9 cellular contexts compared by ENCODE assay signal in the genomic region with DNA sequence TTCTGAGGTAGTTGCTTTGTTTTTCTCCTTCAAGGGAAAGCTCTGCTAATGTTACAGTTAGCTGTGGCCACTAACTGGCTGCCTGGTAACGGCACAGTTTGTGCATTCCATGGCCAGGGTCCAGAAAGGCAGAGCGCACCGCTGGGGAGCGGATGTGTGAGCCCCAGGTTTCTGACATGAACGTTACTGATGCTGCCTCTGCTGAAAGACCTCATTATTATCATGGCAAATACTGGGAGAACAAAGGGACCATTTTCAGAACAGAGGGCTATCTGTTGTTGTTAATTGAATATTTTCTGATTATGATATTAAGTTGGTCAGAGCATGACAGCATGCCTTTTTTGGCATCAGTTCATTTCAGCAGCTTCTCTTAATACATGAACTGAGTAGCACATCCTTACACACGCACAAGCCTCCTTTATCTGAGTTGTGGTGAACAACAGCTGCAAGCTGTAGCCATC.
DNase-seq lines count a peak whose midpoint lies in the region; ATAC-seq and TF ChIP-seq lines count a peak whose summit lies in the region.
"Had no signal": no experiment of that assay in that cellular context is flagged by ENCODE, and none has a peak within 500 bp of the region (broad histone marks: within the 10 kb centered on the region; RNA-seq: fewer than 3 reads in every experiment).

No MANE protein-coding gene starts in this region.

- no peak overlapping the region for H3K27ac ChIP-seq in RWPE2 (ENCODE audit: poor library complexity, severe bottlenecking)
- H3K27ac ChIP-seq in heart right ventricle = no peak overlapping the region

- H3K4me1 ChIP-seq in RWPE2 (ENCODE audit: insufficient read depth, poor library complexity, severe bottlenecking) = no peaks in the 10 kb centered on the region
- peaks cover 0 to 9% (median 0%) of the 10 kb centered on the region in 9 donors for H3K4me1 ChIP-seq in heart right ventricle

- H3K36me3 ChIP-seq in RWPE2 (ENCODE audit: low read depth) = no peaks in the 10 kb centered on the region
- no peaks in the 10 kb centered on the region for H3K36me3 ChIP-seq in heart right ventricle

- peak; percentile 59; the same call in 2 of the 3 replicates for ATAC-seq in RWPE2 (ENCODE audit: low read depth)
- ATAC-seq in heart right ventricle = peak in 7 of 8 donors; percentile 42 to 90 (median 80)
- no peak for ATAC-seq in HG02571 (IDR thresholded peaks at IDR 0.05; ENCODE audit: unreplicated experiment)
- ATAC-seq in HG03354 (IDR thresholded peaks at IDR 0.05; ENCODE audit: poor library complexity, severe bottlenecking, unreplicated experiment) = no peak

- peak; percentile 78 for DNase-seq in HFF-Myc (ENCODE audit: extremely low read depth, low read depth)
- no peak for DNase-seq in RWPE2 (ENCODE audit: low spot score)
- DNase-seq in heart right ventricle = peak; percentile 27 to 44
- DNase-seq in smooth muscle cell of the brain vasculature (ENCODE audit: low read depth, low spot score) = peak; percentile 90
- DNase-seq in activated effector memory CD4-positive, alpha-beta T cell treated with Interleukin-2 at 50 U/mL for 16 hours = no peak
- DNase-seq: activated T-cell treated with anti-CD3 and anti-CD28 coated beads, Interleukin-2, amount 50 U/mL, for 1 hour; NCI-H2107 had no signal

- no peak overlapping the region for H3K4me3 ChIP-seq in HFF-Myc (replicated peaks; ENCODE audit: low read depth, low read length)
- no peak overlapping the region for H3K4me3 ChIP-seq in RWPE2 (ENCODE audit: severe bottlenecking)
- no peak overlapping the region for H3K4me3 ChIP-seq in heart right ventricle

- H3K9me3 ChIP-seq in RWPE2 (ENCODE audit: severe bottlenecking) = no peaks in the 10 kb centered on the region
- no peaks in the 10 kb centered on the region for H3K9me3 ChIP-seq in heart right ventricle

- WGBS in heart right ventricle, 2 donors = 34 to 38% methylated on average over 6 of the region's 6 CpGs

- intact Hi-C loops in heart right ventricle (cut with DNase I) = no loop called here

- H3K27me3 ChIP-seq in RWPE2 (ENCODE audit: insufficient read depth, poor library complexity, severe bottlenecking) (no peaks in the 10 kb centered on the region), heart right ventricle (no peaks in the 10 kb centered on the region)

- TF ChIP-seq CTCF in HFF-Myc (IDR thresholded peaks at IDR 0.05; ENCODE audit: low read depth, low read length, missing control alignments) (no peak), RWPE2 (IDR thresholded peaks at IDR 0.05; ENCODE audit: poor library complexity, severe bottlenecking) (no peak), heart right ventricle (IDR thresholded peaks at IDR 0.05) (no peak)

Comparison
In these comparisons a context has a peak if more than half of its experiments do, and no peak if none do; other contexts are left out.
1. DNase-seq: peak in HFF-Myc (single experiment), heart right ventricle (2 of 2) and smooth muscle cell of the brain vasculature (single experiment); none in RWPE2 (single experiment) and activated effector memory CD4-positive, alpha-beta T cell treated with Interleukin-2 at 50 U/mL for 16 hours (single experiment).
2. ATAC-seq: peak in RWPE2 (single experiment) and heart right ventricle (7 of 8); none in HG02571 (single experiment) and HG03354 (single experiment).